ENCODE assay signal across 9 cellular contexts in the genomic region with DNA sequence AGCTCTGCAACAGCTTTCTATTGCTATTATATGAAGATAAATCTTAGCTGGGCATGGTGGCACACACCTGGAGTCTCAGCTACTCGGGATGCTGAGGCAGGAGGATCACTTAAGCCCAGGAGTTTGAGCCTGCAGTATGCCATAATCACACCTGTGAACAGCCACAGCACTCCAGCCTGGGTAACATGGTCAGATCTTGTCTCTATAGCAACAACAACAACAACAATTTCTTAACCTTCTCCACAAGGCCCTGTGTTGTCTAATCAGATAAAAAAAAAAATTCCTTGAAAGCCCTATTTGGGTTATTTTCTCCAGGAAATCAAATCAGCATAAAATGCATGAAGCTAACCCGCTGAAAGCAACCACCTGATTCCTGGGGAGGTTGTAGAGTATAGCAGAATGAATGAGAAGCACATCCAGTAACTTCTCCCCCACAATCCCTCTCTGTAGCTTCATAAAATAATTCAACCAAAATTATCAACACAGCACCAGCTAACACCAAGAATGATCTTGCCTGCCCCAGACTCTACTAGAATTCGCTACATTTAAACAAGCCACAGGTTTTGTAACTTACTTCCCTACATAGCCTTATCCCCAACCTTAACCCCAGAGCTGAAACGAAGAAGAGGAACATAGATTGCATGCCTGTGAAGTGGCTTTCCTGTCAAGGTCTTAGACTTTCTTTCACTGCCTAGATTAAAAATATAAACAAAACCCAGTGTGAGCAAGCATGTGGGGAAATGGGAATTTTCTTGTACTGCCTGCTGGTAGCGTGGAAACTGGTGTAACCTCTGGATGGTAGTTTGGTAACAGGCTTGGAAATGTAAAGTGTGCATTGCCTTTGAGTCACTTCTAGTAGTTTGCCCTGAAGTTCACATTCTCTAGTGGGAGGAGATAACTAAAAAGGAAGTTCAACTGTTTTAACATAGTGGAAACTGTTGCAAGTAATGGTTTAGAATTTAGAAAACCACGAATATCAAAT. TPM values are rescaled to one million over a fixed set of nuclear protein-coding genes. Genes with fewer than 3 reads are reported as not detected.
DNase-seq lines count a peak whose midpoint lies in the region; ATAC-seq lines count a peak whose summit lies in the region.
"Had no signal": no experiment of that assay in that cellular context is flagged by ENCODE, and none has a peak within 500 bp of the region (broad histone marks: within the 10 kb centered on the region; RNA-seq: fewer than 3 reads in every experiment).

No MANE protein-coding gene starts in this region.

- peak overlapping the region; percentile 79 for H3K27ac Mint-ChIP-seq in activated naive CD8-positive, alpha-beta T cell treated with anti-CD3 and anti-CD28 coated beads, Interleukin-2, amount 10 ng/mL, durations not matched to agents 7 days and 5 days
- H3K27ac Mint-ChIP-seq: nephron had no signal

- POLR2A ChIA-PET in activated naive CD8-positive, alpha-beta T cell treated with anti-CD3 and anti-CD28 coated beads, Interleukin-2, amount 10 ng/mL, durations not matched to agents 7 days and 5 days (lab: Charles Lee) = no interaction called here

- H3K4me1 Mint-ChIP-seq in activated naive CD8-positive, alpha-beta T cell treated with anti-CD3 and anti-CD28 coated beads, Interleukin-2, amount 10 ng/mL, durations not matched to agents 7 days and 5 days = peaks cover 22% of the 10 kb centered on the region
- H3K4me1 Mint-ChIP-seq: nephron had no signal

- DNase-seq in Ammon's horn (ENCODE audit: low spot score) = peak; percentile 47
- no peak for DNase-seq in activated naive CD8-positive, alpha-beta T cell treated with anti-CD3 and anti-CD28 coated beads, Interleukin-2, amount 10 ng/mL, durations not matched to agents 7 days and 5 days
- no peak for DNase-seq in sciatic nerve (ENCODE audit: low spot score)
- no peak for DNase-seq in DMS79 (lab: John Stamatoyannopoulos, UW)

- peak; percentile 60 for ATAC-seq in GM19438 (IDR thresholded peaks at IDR 0.05; ENCODE audit: low read depth, unreplicated experiment)
- peak; percentile 69 for ATAC-seq in HG03439 (IDR thresholded peaks at IDR 0.05; ENCODE audit: unreplicated experiment)
- peak; percentile 70 for ATAC-seq in activated naive CD8-positive, alpha-beta T cell treated with anti-CD3 and anti-CD28 coated beads, Interleukin-2, amount 10 ng/mL, durations not matched to agents 7 days and 5 days (ENCODE audit: low read depth)
- peak; percentile 62 for ATAC-seq in sciatic nerve
- no peak for ATAC-seq in HG02840 (IDR thresholded peaks at IDR 0.05; ENCODE audit: low FRiP score, unreplicated experiment)
- ATAC-seq in GM18873 (IDR thresholded peaks at IDR 0.05; ENCODE audit: low FRiP score, unreplicated experiment) = no peak

- H3K9me3 Mint-ChIP-seq in activated naive CD8-positive, alpha-beta T cell treated with anti-CD3 and anti-CD28 coated beads, Interleukin-2, amount 10 ng/mL, durations not matched to agents 7 days and 5 days = no peaks in the 10 kb centered on the region
- H3K9me3 Mint-ChIP-seq: nephron had no signal

- peak overlapping the region; percentile 57 for H3K4me3 Mint-ChIP-seq in activated naive CD8-positive, alpha-beta T cell treated with anti-CD3 and anti-CD28 coated beads, Interleukin-2, amount 10 ng/mL, durations not matched to agents 7 days and 5 days
- H3K4me3 Mint-ChIP-seq: nephron had no signal

- no peaks in the 10 kb centered on the region for H3K36me3 Mint-ChIP-seq in activated naive CD8-positive, alpha-beta T cell treated with anti-CD3 and anti-CD28 coated beads, Interleukin-2, amount 10 ng/mL, durations not matched to agents 7 days and 5 days

- H3K27me3 Mint-ChIP-seq in activated naive CD8-positive, alpha-beta T cell treated with anti-CD3 and anti-CD28 coated beads, Interleukin-2, amount 10 ng/mL, durations not matched to agents 7 days and 5 days = no peaks in the 10 kb centered on the region

- intact Hi-C loops in sciatic nerve (cut with DNase I) = no loop called here

RNA-seq across cellular contexts. Expression of gene STK38L, which starts 6.0 kb away (rescaled TPM):
- 10 to 100 TPM; 22.0 to 22.3 TPM for total RNA-seq in activated naive CD8-positive, alpha-beta T cell treated with anti-CD3 and anti-CD28 coated beads, Interleukin-2, amount 10 ng/mL, durations not matched to agents 7 days and 5 days
- total RNA-seq in sciatic nerve = 45.1 TPM

Comparison
In these comparisons a context has a peak if more than half of its experiments do, and no peak if none do; other contexts are left out.
1. ATAC-seq: peak in GM19438 (single experiment), HG03439 (single experiment), activated naive CD8-positive, alpha-beta T cell treated with anti-CD3 and anti-CD28 coated beads, Interleukin-2, amount 10 ng/mL, durations not matched to agents 7 days and 5 days (single experiment) and sciatic nerve (single experiment); none in HG02840 (single experiment) and GM18873 (single experiment).